ENCODE assay signal across 17 cellular contexts in genomic region chrY:13312966-13313365, GRCh38.
DNase-seq lines count a peak whose midpoint lies in the region; ATAC-seq lines count a peak whose summit lies in the region.
"Had no signal": no experiment of that assay in that cellular context is flagged by ENCODE, and none has a peak within 500 bp of the region (broad histone marks: within the 10 kb centered on the region; RNA-seq: fewer than 3 reads in every experiment).

No MANE protein-coding gene starts in this region.

- no peak overlapping the region for H3K14ac ChIP-seq in neuronal stem cell (ENCODE audit: low read length)
- no peak overlapping the region for H3K14ac ChIP-seq in mesenchymal stem cell (ENCODE audit: low read length in 2 of 2)

- H2BK15ac ChIP-seq in neuronal stem cell (ENCODE audit: low read length) (no peak overlapping the region), mesenchymal stem cell (ENCODE audit: low read depth, poor library complexity, severe bottlenecking) (no peak overlapping the region)

- 0 out of 2 replicates have a peak, but pooled peaks cover 6% of the 10 kb centered on the region for H3K36me3 ChIP-seq in HUES64 (ENCODE audit: insufficient read depth, low read length)
- H3K36me3 ChIP-seq in iPS-20b (ENCODE audit: insufficient read depth, low read depth, low read length) = no peaks in the 10 kb centered on the region
- H3K36me3 ChIP-seq in neuronal stem cell (replicated peaks in 1 of 2; ENCODE audit: control insufficient read depth in 2 of 2, insufficient read depth in 2 of 2, low read length in 2 of 2) = no peaks in the 10 kb centered on the region
- no peaks in the 10 kb centered on the region for H3K36me3 ChIP-seq in mesenchymal stem cell (ENCODE audit: control insufficient read depth in 1 of 2, insufficient read depth in 2 of 2, low read depth in 1 of 2, low read length in 2 of 2)
- H3K36me3 ChIP-seq: BLaER1 treated with 17β-estradiol and CSF1 and Interleukin-3, amounts not matched to agents 10 nM and 100 nM had no signal

- peak overlapping the region; percentile 78 for H3K27ac ChIP-seq in HUES64 (ENCODE audit: low read depth, low read length)
- no peak overlapping the region for H3K27ac ChIP-seq in iPS-20b (ENCODE audit: low read length)
- H3K27ac ChIP-seq in neuronal stem cell (replicated peaks; ENCODE audit: low read length) = peak overlapping the region; percentile 73
- H3K27ac ChIP-seq in mesenchymal stem cell (ENCODE audit: low read length, poor library complexity, severe bottlenecking) = no peak overlapping the region
- H3K27ac ChIP-seq: BLaER1 treated with 17β-estradiol and CSF1 and Interleukin-3, amounts not matched to agents 10 nM and 100 nM; GM23248 had no signal

- H3K4me2 ChIP-seq in neuronal stem cell (ENCODE audit: insufficient read depth, low read length, poor library complexity, severe bottlenecking) (peak overlapping the region; percentile 2), mesenchymal stem cell (ENCODE audit: low read length, poor library complexity, severe bottlenecking) (no peak overlapping the region)
- H3K4me2 ChIP-seq: BLaER1 treated with 17β-estradiol and CSF1 and Interleukin-3, amounts not matched to agents 10 nM and 100 nM had no signal

- H2BK120ac ChIP-seq in neuronal stem cell (ENCODE audit: low read depth, low read length) (no peak overlapping the region), mesenchymal stem cell (ENCODE audit: low read depth, low read length) (no peak overlapping the region)

- H3K4me3 ChIP-seq in HUES64 (ENCODE audit: low read length) = no peak overlapping the region
- H3K4me3 ChIP-seq in iPS-20b (ENCODE audit: low read length) = no peak overlapping the region
- H3K4me3 ChIP-seq in neuronal stem cell (ENCODE audit: low read length in 2 of 2) = no peak overlapping the region
- H3K4me3 ChIP-seq in mesenchymal stem cell (ENCODE audit: insufficient read depth in 1 of 2, low read depth in 1 of 2, low read length in 2 of 2) = no peak overlapping the region
- H3K4me3 ChIP-seq: BLaER1 treated with 17β-estradiol and CSF1 and Interleukin-3, amounts not matched to agents 10 nM and 100 nM; GM12878; GM23248 had no signal

- no peak overlapping the region for H2BK5ac ChIP-seq in neuronal stem cell (ENCODE audit: low read length)
- H2BK5ac ChIP-seq in mesenchymal stem cell (ENCODE audit: low read depth, low read length, poor library complexity, severe bottlenecking) = no peak overlapping the region

- peaks cover 10% of the 10 kb centered on the region for H3K4me1 ChIP-seq in HUES64 (ENCODE audit: insufficient read depth, low read length)
- H3K4me1 ChIP-seq in iPS-20b (ENCODE audit: insufficient read depth, low read length) = peaks cover 11% of the 10 kb centered on the region
- H3K4me1 ChIP-seq in neuronal stem cell (ENCODE audit: control insufficient read depth in 2 of 2, insufficient read depth in 1 of 2, low read depth in 1 of 2, low read length in 2 of 2) = peaks cover 0 to 2% of the 10 kb centered on the region in 2 donors
- no peaks in the 10 kb centered on the region for H3K4me1 ChIP-seq in mesenchymal stem cell (ENCODE audit: control insufficient read depth, insufficient read depth, low read depth, low read length)
- H3K4me1 ChIP-seq: BLaER1 treated with 17β-estradiol and CSF1 and Interleukin-3, amounts not matched to agents 10 nM and 100 nM had no signal

- no peak overlapping the region for H2AFZ ChIP-seq in neuronal stem cell (ENCODE audit: low read length)
- no peak overlapping the region for H2AFZ ChIP-seq in mesenchymal stem cell (ENCODE audit: low read depth, low read length)
- H2AFZ ChIP-seq: GM23248 had no signal

- H3K9ac ChIP-seq in HUES64 (ENCODE audit: low read depth, low read length) (no peak overlapping the region), iPS-20b (ENCODE audit: low read depth, low read length) (peak overlapping the region; percentile 45; the same call in 1 of the 2 replicates), neuronal stem cell (ENCODE audit: low read depth, low read length, poor library complexity) (no peak overlapping the region), mesenchymal stem cell (ENCODE audit: low read length) (no peak overlapping the region)
- H3K9ac ChIP-seq: BLaER1 treated with 17β-estradiol and CSF1 and Interleukin-3, amounts not matched to agents 10 nM and 100 nM; GM23248 had no signal

- peak; percentile 3 for DNase-seq in neuronal stem cell (ENCODE audit: low spot score)
- no peak for DNase-seq in mesenchymal stem cell
- DNase-seq: CD4-positive, alpha-beta T cell; CD8-positive, alpha-beta memory T cell; DMS 273 treated with DMSO at 0.1 percent for 48 hours; DMS79; EL; GDM1; GM23248; H9 had no signal

- H4K91ac ChIP-seq in neuronal stem cell (ENCODE audit: low read depth, low read length, poor library complexity) (no peak overlapping the region), mesenchymal stem cell (ENCODE audit: low read length) (no peak overlapping the region)

- ATAC-seq in GM21367 (IDR thresholded peaks at IDR 0.05; ENCODE audit: unreplicated experiment) = no peak
- no peak for ATAC-seq in GM18519 (IDR thresholded peaks at IDR 0.05; ENCODE audit: low FRiP score, unreplicated experiment)
- ATAC-seq: GM12878, HCT116 had no signal

- H3K9me3 ChIP-seq in HUES64 (ENCODE audit: insufficient read depth, low read depth, low read length) (no peaks in the 10 kb centered on the region), iPS-20b (ENCODE audit: insufficient read depth, low read depth, low read length) (no peaks in the 10 kb centered on the region), neuronal stem cell (replicated peaks in 1 of 2; ENCODE audit: control insufficient read depth in 2 of 2, insufficient read depth in 1 of 2, low read depth in 1 of 2, low read length in 2 of 2) (no peaks in the 10 kb centered on the region), mesenchymal stem cell (ENCODE audit: control insufficient read depth, low read length) (no peaks in the 10 kb centered on the region)
- H3K9me3 ChIP-seq: BLaER1 treated with 17β-estradiol and CSF1 and Interleukin-3, amounts not matched to agents 10 nM and 100 nM had no signal

- no peak overlapping the region for H3K23ac ChIP-seq in neuronal stem cell (ENCODE audit: low read depth, low read length, poor library complexity)
- no peak overlapping the region for H3K23ac ChIP-seq in mesenchymal stem cell (ENCODE audit: low read length in 2 of 2)

- H3K4ac ChIP-seq in neuronal stem cell (ENCODE audit: low read length) = no peak overlapping the region
- H3K4ac ChIP-seq in mesenchymal stem cell (ENCODE audit: low read depth in 1 of 2, low read length in 2 of 2) = no peak overlapping the region

- WGBS in HUES64 = 60% methylated on average over 1 of the region's 1 CpG
- no CpG with 5 or more reads among the region's 1 CpG for WGBS in neuronal stem cell (ENCODE audit: extremely low coverage in 2 of 2, insufficient read length in 2 of 2, insufficient replicate concordance in 1 of 2), 2 donors
- no CpG with 5 or more reads among the region's 1 CpG for WGBS in mesenchymal stem cell

- H2AK5ac ChIP-seq in neuronal stem cell (ENCODE audit: low read depth, low read length) (no peak overlapping the region), mesenchymal stem cell (ENCODE audit: low read length, severe bottlenecking) (no peak overlapping the region)

- no peak overlapping the region for H2BK12ac ChIP-seq in neuronal stem cell (ENCODE audit: low read length)
- H2BK12ac ChIP-seq in mesenchymal stem cell (ENCODE audit: low read length in 2 of 2) = no peak overlapping the region

- H3K18ac ChIP-seq in neuronal stem cell (ENCODE audit: low read length) = no peak overlapping the region
- H3K18ac ChIP-seq in mesenchymal stem cell (ENCODE audit: low read depth in 1 of 2, low read length in 2 of 2) = no peak overlapping the region

- no peaks in the 10 kb centered on the region for H3K27me3 ChIP-seq in HUES64 (ENCODE audit: insufficient read depth, low read length)
- no peaks in the 10 kb centered on the region for H3K27me3 ChIP-seq in iPS-20b (ENCODE audit: insufficient read depth, low read length)
- no peaks in the 10 kb centered on the region for H3K27me3 ChIP-seq in neuronal stem cell (ENCODE audit: control insufficient read depth in 3 of 3, insufficient read depth in 3 of 3, low read depth in 1 of 3, low read length in 3 of 3)
- no peaks in the 10 kb centered on the region for H3K27me3 ChIP-seq in mesenchymal stem cell (ENCODE audit: control insufficient read depth in 1 of 2, insufficient read depth in 1 of 2, low read length in 2 of 2)
- H3K27me3 ChIP-seq: BLaER1 treated with 17β-estradiol and CSF1 and Interleukin-3, amounts not matched to agents 10 nM and 100 nM had no signal

- H4K8ac ChIP-seq in neuronal stem cell (ENCODE audit: low read depth, low read length) = no peak overlapping the region
- no peak overlapping the region for H4K8ac ChIP-seq in mesenchymal stem cell (ENCODE audit: low read length)

- H3K79me1 ChIP-seq in neuronal stem cell (ENCODE audit: low read depth, low read length) (no peaks in the 10 kb centered on the region), mesenchymal stem cell (replicated peaks; ENCODE audit: low read length, poor library complexity, severe bottlenecking) (no peaks in the 10 kb centered on the region)

Comparison
In these comparisons a context has a peak if more than half of its experiments do, and no peak if none do; other contexts are left out.
1. H3K27ac ChIP-seq: peak in HUES64 (single experiment) and neuronal stem cell (single experiment); none in iPS-20b (single experiment) and mesenchymal stem cell (single experiment).